ENCODE assay signal across 17 cellular contexts in the genomic region with DNA sequence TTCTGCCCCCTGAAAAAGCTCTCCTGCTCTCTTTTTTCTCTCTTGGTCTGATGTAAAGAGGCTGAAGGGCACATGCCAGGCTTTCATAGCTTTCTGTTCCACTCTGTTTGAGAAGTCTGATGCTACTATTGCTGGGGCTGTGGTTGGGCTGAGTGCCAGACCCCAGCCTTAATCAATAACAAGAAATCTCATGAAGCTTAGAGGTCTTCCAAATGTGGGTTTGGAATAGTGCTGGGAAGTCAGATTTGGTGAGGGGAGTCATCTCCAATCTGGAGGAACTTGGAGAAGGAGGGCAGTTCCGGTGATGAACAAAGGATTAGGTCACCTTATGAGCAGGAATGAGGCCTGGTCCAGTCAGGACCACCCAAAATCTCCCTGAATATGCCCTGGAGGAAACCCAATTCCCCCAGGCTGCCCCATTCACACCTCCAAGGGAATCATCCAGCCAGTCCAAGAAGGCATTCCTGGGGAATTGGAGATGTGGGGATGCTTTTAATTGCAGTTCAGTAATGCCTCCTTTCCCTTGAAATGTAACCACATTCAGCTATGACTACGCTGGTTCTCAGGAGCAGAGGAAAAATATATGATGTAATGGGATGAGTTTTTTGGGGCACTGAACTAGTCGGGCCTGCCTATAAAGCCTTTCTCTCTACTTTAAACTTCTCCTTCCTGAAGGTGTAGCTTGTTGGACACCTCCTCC.
DNase-seq lines count a peak whose midpoint lies in the region; FAIRE-seq and TF ChIP-seq lines count a peak whose summit lies in the region.
"Had no signal": no experiment of that assay in that cellular context is flagged by ENCODE, and none has a peak within 500 bp of the region (broad histone marks: within the 10 kb centered on the region; RNA-seq: fewer than 3 reads in every experiment).

No MANE protein-coding gene starts in this region.

- H3K4me2 ChIP-seq in astrocyte (ENCODE audit: low read length), result peak overlapping the region; percentile 71

- H3K36me3 ChIP-seq in breast epithelium (no peaks in the 10 kb centered on the region), astrocyte (ENCODE audit: insufficient read depth, low read length) (peaks cover 4% of the 10 kb centered on the region)

- H3K36me3 Mint-ChIP-seq in MCF 10A (ENCODE audit: insufficient read depth, unreplicated experiment) (peaks cover 70% of the 10 kb centered on the region), astrocyte (ENCODE audit: low read depth, unreplicated experiment) (peaks cover 8% of the 10 kb centered on the region)
- H3K36me3 Mint-ChIP-seq: natural killer cell treated with Interleukin-12 subunit alpha and Interleukin-12 subunit beta and Interleukin-15 and Interleukin-18, amount 100 ng/mL, for 72 hours had no signal

- POLR2A ChIA-PET in MCF 10A (lab: Yijun Ruan, JAX), result interaction anchor here (0.6 to 3.3 kb wide), 7 partner anchors 9 to 1278 kb away, joined by 3 to 7 read pairs (median 4); no protein-coding TSS in a partner anchor

- no peak for DNase-seq in MCF 10A (ENCODE audit: unreplicated experiment)
- no peak for DNase-seq in breast epithelium (ENCODE audit: low spot score in 2 of 2)
- DNase-seq in astrocyte (ENCODE audit: low read depth), result peak; percentile 88
- DNase-seq in kidney glomerular epithelial cell (lab: John Stamatoyannopoulos, UW), result peak; percentile 52
- DNase-seq in GM10266 (ENCODE audit: extremely low spot score), result no peak
- DNase-seq in GM03348 (ENCODE audit: low spot score), result no peak
- no peak for DNase-seq in lower leg skin (ENCODE audit: low spot score in 2 of 2)
- no peak for DNase-seq in SHP77 treated with DMSO at 0.1 percent for 48 hours (lab: John Stamatoyannopoulos, UW)
- DNase-seq: 8988T; activated CD4-positive, alpha-beta T cell treated with anti-CD3 and anti-CD28 coated beads, Interleukin-2, amount 10 ng/mL, durations not matched to agents 7 days and 5 days; activated T-cell treated with anti-CD3 and anti-CD28 coated beads, Interleukin-2, amount 50 U/mL, for 72 hours; DMS 273 treated with DMSO at 0.1 percent for 48 hours; effector CD4-positive, alpha-beta T cell; GOT3; left colon had no signal

- peak overlapping the region; percentile 80 for H3K9ac ChIP-seq in astrocyte (ENCODE audit: low read length)

- peaks cover 30% of the 10 kb centered on the region for H3K4me1 Mint-ChIP-seq in MCF 10A (ENCODE audit: insufficient read depth, unreplicated experiment)
- H3K4me1 Mint-ChIP-seq in astrocyte (ENCODE audit: low read depth, unreplicated experiment), result peaks cover 65% of the 10 kb centered on the region

- no peak for TF ChIP-seq CTCF in MCF 10A (IDR thresholded peaks at IDR 0.05; ENCODE audit: unreplicated experiment)
- TF ChIP-seq CTCF in breast epithelium (IDR thresholded peaks at IDR 0.05), result no peak
- TF ChIP-seq CTCF in astrocyte (IDR thresholded peaks at IDR 0.05; ENCODE audit: insufficient read depth, low read depth, low read length), result no peak
- TF ChIP-seq CTCF in GM10266 (IDR thresholded peaks at IDR 0.05; ENCODE audit: control insufficient read depth, insufficient read depth, low read depth, missing control alignments), result no peak
- TF ChIP-seq CTCF in lower leg skin (IDR thresholded peaks at IDR 0.05), result no peak

- H3K27me3 Mint-ChIP-seq in MCF 10A (ENCODE audit: insufficient read depth, unreplicated experiment) (no peaks in the 10 kb centered on the region), astrocyte (ENCODE audit: low read depth, unreplicated experiment) (no peaks in the 10 kb centered on the region)

- H3K27me3 ChIP-seq in breast epithelium, result no peaks in the 10 kb centered on the region
- H3K27me3 ChIP-seq in astrocyte (ENCODE audit: insufficient read depth, low read length), result no peaks in the 10 kb centered on the region

- H3K27ac Mint-ChIP-seq in MCF 10A (ENCODE audit: low read depth, unreplicated experiment) (peak overlapping the region; percentile 17), astrocyte (ENCODE audit: unreplicated experiment) (peak overlapping the region; percentile 97)
- H3K27ac Mint-ChIP-seq: activated CD4-positive, alpha-beta T cell treated with anti-CD3 and anti-CD28 coated beads, Interleukin-2, amount 10 ng/mL, durations not matched to agents 7 days and 5 days; activated T-cell treated with anti-CD3 and anti-CD28 coated beads, Interleukin-2, amount 50 U/mL, for 72 hours; natural killer cell treated with Interleukin-12 subunit alpha and Interleukin-12 subunit beta and Interleukin-15 and Interleukin-18, amount 100 ng/mL, for 72 hours had no signal

- H3K27ac ChIP-seq in breast epithelium (peak overlapping the region in 1 of 2 donors; percentile 10), astrocyte (ENCODE audit: low read depth, low read length) (peak overlapping the region; percentile 93)

- H3K4me1 ChIP-seq in breast epithelium, result no peaks in the 10 kb centered on the region
- peaks cover 54% of the 10 kb centered on the region for H3K4me1 ChIP-seq in astrocyte (ENCODE audit: insufficient read depth, low read length)

- CTCF ChIA-PET in MCF 10A (lab: Yijun Ruan, JAX), result interaction anchor here (0.7 to 2.0 kb wide), 3 partner anchors 24 to 46 kb away, joined by 3 to 5 read pairs (median 5); no protein-coding TSS in a partner anchor

- WGBS in lower leg skin, 2 donors, result 69 to 71% methylated on average over 3 of the region's 3 CpGs

- TF ChIP-seq POLR2A in breast epithelium (IDR thresholded peaks at IDR 0.05) (no peak), lower leg skin (IDR thresholded peaks at IDR 0.05) (no peak)

- H3K9me3 Mint-ChIP-seq in MCF 10A (ENCODE audit: unreplicated experiment), result no peaks in the 10 kb centered on the region
- H3K9me3 Mint-ChIP-seq in astrocyte (ENCODE audit: unreplicated experiment), result no peaks in the 10 kb centered on the region
- H3K9me3 Mint-ChIP-seq: activated CD4-positive, alpha-beta T cell treated with anti-CD3 and anti-CD28 coated beads, Interleukin-2, amount 10 ng/mL, durations not matched to agents 7 days and 5 days; activated T-cell treated with anti-CD3 and anti-CD28 coated beads, Interleukin-2, amount 50 U/mL, for 72 hours; natural killer cell treated with Interleukin-12 subunit alpha and Interleukin-12 subunit beta and Interleukin-15 and Interleukin-18, amount 100 ng/mL, for 72 hours had no signal

- H3K79me2 ChIP-seq in astrocyte (ENCODE audit: insufficient read depth, low read length), result peaks cover 84% of the 10 kb centered on the region

- H2AFZ ChIP-seq in astrocyte (ENCODE audit: low read depth, low read length), result no peak overlapping the region

- H3K9me3 ChIP-seq in breast epithelium, result no peaks in the 10 kb centered on the region
- no peaks in the 10 kb centered on the region for H3K9me3 ChIP-seq in astrocyte (ENCODE audit: insufficient read depth, low read depth, low read length)

- no TSS peak for BruUV-seq in MCF 10A (replicated peaks; lab: Mats Ljungman, UMichigan)

- no peaks in the 10 kb centered on the region for H4K20me1 ChIP-seq in astrocyte (ENCODE audit: insufficient read depth, low read length)

- FAIRE-seq in astrocyte (lab: Jason Lieb, UNC), result no peak

- intact Hi-C loops in MCF 10A (cut with micrococcal nuclease), result no loop called here
- intact Hi-C loops in breast epithelium (cut with DNase I; ENCODE audit: low total_unique reads), result no loop called here
- intact Hi-C loops in lower leg skin (cut with DNase I; ENCODE audit: low total_unique reads), result no loop called here

- H3K4me3 Mint-ChIP-seq in MCF 10A (ENCODE audit: unreplicated experiment) (no peak overlapping the region), astrocyte (ENCODE audit: unreplicated experiment) (no peak overlapping the region)
- H3K4me3 Mint-ChIP-seq: activated CD4-positive, alpha-beta T cell treated with anti-CD3 and anti-CD28 coated beads, Interleukin-2, amount 10 ng/mL, durations not matched to agents 7 days and 5 days; activated T-cell treated with anti-CD3 and anti-CD28 coated beads, Interleukin-2, amount 50 U/mL, for 72 hours; natural killer cell treated with Interleukin-12 subunit alpha and Interleukin-12 subunit beta and Interleukin-15 and Interleukin-18, amount 100 ng/mL, for 72 hours had no signal

- no peak overlapping the region for H3K4me3 ChIP-seq in breast epithelium
- no peak overlapping the region for H3K4me3 ChIP-seq in astrocyte (ENCODE audit: insufficient read depth, low read depth, low read length)
- H3K4me3 ChIP-seq in lower leg skin (ENCODE audit: low read depth, poor library complexity, severe bottlenecking), result no peak overlapping the region
- H3K4me3 ChIP-seq: skin epidermis had no signal

Comparison
In these comparisons a context has a peak if more than half of its experiments do, and no peak if none do; other contexts are left out.
1. DNase-seq: peak in astrocyte (single experiment) and kidney glomerular epithelial cell (single experiment); none in MCF 10A (single experiment), breast epithelium (0 of 2), GM10266 (single experiment), GM03348 (single experiment), lower leg skin (0 of 2) and SHP77 treated with DMSO at 0.1 percent for 48 hours (single experiment).